24 cellular contexts compared by ENCODE assay signal in genomic region chr14:76264384-76264783, GRCh38.
"Had no signal": no experiment of that assay in that cellular context is flagged by ENCODE, and none has a peak within 500 bp of the region (broad histone marks: within the 10 kb centered on the region; RNA-seq: fewer than 3 reads in every experiment).

No MANE protein-coding gene starts in this region.

- H3K4me2 ChIP-seq: hepatocyte had no signal

- FAIRE-seq: colon, endothelial cell of umbilical vein had no signal

- H3K36me3 ChIP-seq: esophagus squamous epithelium, gastrocnemius medialis, left lung, lower lobe of right lung had no signal

- H2AFZ ChIP-seq: hepatocyte had no signal

- H3K4me1 ChIP-seq: left lung, lower lobe of right lung had no signal

- ATAC-seq: gastrocnemius medialis, left cardiac atrium, left lung, left ventricle myocardium superior, lower lobe of right lung, mucosa of descending colon had no signal

- H3K4me1 Mint-ChIP-seq: mesothelial cell of epicardium had no signal

- H3K9me3 ChIP-seq: esophagus squamous epithelium, gastrocnemius medialis, left lung, lower lobe of right lung, mucosa of descending colon had no signal

- H3K4me3 ChIP-seq: coronary artery, dorsolateral prefrontal cortex, esophagus squamous epithelium, gastrocnemius medialis, hepatocyte, left lung, lower lobe of right lung, mucosa of descending colon had no signal

- H3K27me3 ChIP-seq: hepatocyte had no signal

- H3K27ac Mint-ChIP-seq: immature natural killer cell, mesothelial cell of epicardium had no signal

- H3K4me3 Mint-ChIP-seq: immature natural killer cell, mesothelial cell of epicardium had no signal

- H3K9me3 Mint-ChIP-seq: immature natural killer cell, mesothelial cell of epicardium had no signal

- H3K79me2 ChIP-seq: hepatocyte had no signal

- DNase-seq: dermis blood vessel endothelial cell; dorsolateral prefrontal cortex; effector CD4-positive, alpha-beta T cell; effector memory CD4-positive, alpha-beta T cell; esophagus squamous epithelium; foreskin fibroblast; foreskin melanocyte; gastrocnemius medialis; glutamatergic neuron; head of caudate nucleus; hypothalamus; immature natural killer cell; islet precursor cell; left cardiac atrium; left lung; left ventricle myocardium superior; lower lobe of right lung; mesenchymal stem cell; mucosa of descending colon had no signal

- H3K27ac ChIP-seq: coronary artery, dorsolateral prefrontal cortex, esophagus squamous epithelium, gastrocnemius medialis, hepatocyte, left lung, lower lobe of right lung had no signal

- H3K36me3 Mint-ChIP-seq: immature natural killer cell, mesothelial cell of epicardium had no signal
